23 cellular contexts compared by ENCODE assay signal in the genomic region with DNA sequence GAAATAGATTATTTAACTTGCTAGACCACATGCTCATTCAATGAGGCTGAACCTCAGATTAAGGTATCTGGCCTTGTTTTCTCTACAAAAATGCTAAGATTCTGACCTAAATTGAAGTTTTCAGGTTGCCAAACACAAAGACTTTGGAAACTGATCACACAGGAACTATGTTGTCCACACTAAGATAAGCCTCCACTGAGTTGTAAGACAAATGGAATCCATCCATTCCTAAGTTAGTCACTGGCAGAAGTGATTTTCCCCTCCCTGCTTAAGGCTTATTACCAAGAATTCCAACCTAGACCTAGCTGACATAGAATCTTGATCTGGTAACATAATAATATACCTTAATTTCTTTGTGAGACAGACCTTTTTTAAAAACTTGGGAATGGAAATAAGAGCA.
"Had no signal": no experiment of that assay in that cellular context is flagged by ENCODE, and none has a peak within 500 bp of the region (broad histone marks: within the 10 kb centered on the region; RNA-seq: fewer than 3 reads in every experiment).

No MANE protein-coding gene starts in this region.

- H3K4me2 ChIP-seq: neural progenitor cell had no signal

- H3K9ac ChIP-seq: neural progenitor cell had no signal

- H2AFZ ChIP-seq: neural progenitor cell had no signal

- H3K9me3 ChIP-seq: upper lobe of left lung, vagina had no signal

- H3K27ac ChIP-seq: foreskin keratinocyte, heart right ventricle, left ventricle myocardium inferior, neural progenitor cell, right atrium auricular region, spleen, upper lobe of left lung, vagina had no signal

- DNase-seq: activated CD4-positive, alpha-beta T cell treated with anti-CD3 and anti-CD28 coated beads for 36 hours; activated CD4-positive, CD25-positive, alpha-beta regulatory T cell; activated CD8-positive, alpha-beta memory T cell treated with anti-CD3 and anti-CD28 coated beads, Interleukin-2, amount 10 ng/mL, durations not matched to agents 7 days and 5 days; activated CD8-positive, alpha-beta T cell treated with anti-CD3 and anti-CD28 coated beads, Interleukin-2, amount 10 ng/mL, durations not matched to agents 7 days and 5 days; activated naive CD4-positive, alpha-beta T cell; activated T-cell treated with anti-CD3 and anti-CD28 coated beads, Interleukin-2, amount 50 U/mL, for 48 hours; anterior cingulate cortex; caudate nucleus; foreskin keratinocyte; heart right ventricle; left ventricle myocardium inferior; mesendoderm; natural killer cell; spleen; stimulated activated CD4-positive, alpha-beta T cell treated with anti-CD3 and anti-CD28 coated beads, Interleukin-4, amount 100 ng/mL, for 1 hour; stimulated activated naive CD8-positive, alpha-beta T cell treated with anti-CD3 and anti-CD28 coated beads, Interleukin-15, amount 100 ng/mL, for 72 hours; substantia nigra; T-helper 1 cell; upper lobe of left lung had no signal

- H3K4me1 ChIP-seq: foreskin keratinocyte, heart right ventricle, left ventricle myocardium inferior, neural progenitor cell, right atrium auricular region, spleen, upper lobe of left lung, vagina had no signal

- H3K4me3 ChIP-seq: heart right ventricle, left ventricle myocardium inferior, lung, neural progenitor cell, right atrium auricular region, spleen, upper lobe of left lung, vagina had no signal

- H3K27me3 ChIP-seq: foreskin keratinocyte, heart right ventricle, neural progenitor cell, right atrium auricular region, spleen, upper lobe of left lung, vagina had no signal

- H3K36me3 ChIP-seq: heart right ventricle, left ventricle myocardium inferior, neural progenitor cell, right atrium auricular region, spleen, upper lobe of left lung, vagina had no signal
